8 cellular contexts compared by ENCODE assay signal in the genomic region with DNA sequence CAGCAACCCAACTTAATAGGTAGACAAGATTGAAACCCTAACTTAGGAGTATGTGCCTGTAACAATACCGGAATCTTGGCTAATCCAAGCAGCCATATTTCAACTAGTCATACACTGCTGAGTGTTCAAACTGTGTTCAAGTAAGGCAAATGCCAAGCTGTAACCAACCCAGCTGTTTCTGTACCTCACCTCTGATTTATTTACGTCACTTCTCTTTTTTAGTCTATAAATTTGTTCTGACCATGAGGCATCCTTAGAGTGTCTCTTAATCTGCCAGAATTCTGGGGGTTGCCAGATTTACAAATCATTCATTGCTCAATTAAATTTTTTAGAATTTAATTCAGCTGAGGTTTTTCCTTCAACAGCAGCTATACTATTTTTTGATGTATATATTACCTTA.
"Had no signal": no experiment of that assay in that cellular context is flagged by ENCODE, and none has a peak within 500 bp of the region (broad histone marks: within the 10 kb centered on the region; RNA-seq: fewer than 3 reads in every experiment).

No MANE protein-coding gene starts in this region.

- H2AFZ ChIP-seq: GM23248 had no signal

- H3K4me3 Mint-ChIP-seq: HFFc6, IgD-negative memory B cell had no signal

- H3K4me1 Mint-ChIP-seq: IgD-negative memory B cell had no signal

- H3K4me1 ChIP-seq: HAP-1 had no signal

- H3K9me3 ChIP-seq: HAP-1 had no signal

- H3K27me3 Mint-ChIP-seq: IgD-negative memory B cell had no signal

- H3K9ac ChIP-seq: GM23248 had no signal

- H3K4me3 ChIP-seq: GM23248, HAP-1 had no signal

- H3K36me3 ChIP-seq: HAP-1 had no signal

- DNase-seq: GM23248, GOT3, H7, HFFc6, KBM-7 had no signal

- H3K27ac ChIP-seq: GM23248 had no signal

- H3K36me3 Mint-ChIP-seq: IgD-negative memory B cell had no signal

- H3K27ac Mint-ChIP-seq: HFFc6, IgD-negative memory B cell had no signal

- FAIRE-seq: HepG2 had no signal
